12 cellular contexts compared by ENCODE assay signal in the genomic region with DNA sequence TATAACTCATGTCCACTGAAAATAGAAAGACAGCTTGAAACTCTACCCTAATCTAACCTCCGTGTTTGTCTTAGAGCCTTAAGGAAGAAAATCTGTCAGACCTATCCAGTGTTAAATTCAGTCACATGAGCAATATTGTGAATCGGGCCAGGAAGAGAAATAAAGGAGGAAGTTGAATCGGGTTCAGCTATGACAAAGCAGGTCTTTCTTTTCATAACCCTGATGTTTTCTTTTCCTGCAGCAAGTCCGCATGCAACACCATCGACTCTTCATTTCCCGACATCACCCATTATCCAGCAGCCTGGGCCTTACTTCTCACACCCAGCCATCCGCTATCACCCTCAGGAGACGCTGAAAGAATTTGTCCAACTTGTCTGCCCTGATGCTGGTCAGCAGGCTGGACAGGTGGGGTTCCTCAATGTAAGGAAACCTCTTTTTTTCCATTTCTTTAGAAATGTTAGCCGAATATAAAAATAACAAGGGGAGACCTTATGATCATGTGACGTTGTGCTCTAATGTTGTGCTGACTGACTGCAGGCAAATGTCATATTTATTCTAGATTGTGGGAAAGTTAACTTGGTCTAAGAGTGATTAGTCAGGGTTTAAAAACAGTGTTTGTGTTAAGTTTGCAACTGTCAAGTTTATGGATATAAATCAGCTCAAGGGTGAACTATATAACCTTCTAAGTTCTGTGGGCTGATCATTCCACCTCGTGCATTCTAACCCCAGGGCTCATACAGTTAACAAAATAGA.
DNase-seq lines count a peak whose midpoint lies in the region; ATAC-seq, FAIRE-seq and TF ChIP-seq lines count a peak whose summit lies in the region.
"Had no signal": no experiment of that assay in that cellular context is flagged by ENCODE, and none has a peak within 500 bp of the region (broad histone marks: within the 10 kb centered on the region; RNA-seq: fewer than 3 reads in every experiment).

No MANE protein-coding gene starts in this region.

- peaks cover 0 to 38% of the 10 kb centered on the region in 2 donors for H3K4me1 ChIP-seq in right atrium auricular region
- H3K4me1 ChIP-seq in esophagus muscularis mucosa, result peaks cover 13 to 52% (median 43%) of the 10 kb centered on the region in 4 donors
- H3K4me1 ChIP-seq: A549 had no signal

- ATAC-seq in Right ventricle myocardium superior (ENCODE audit: poor library complexity) (peak; percentile 43), GM18498 (IDR thresholded peaks at IDR 0.05; ENCODE audit: unreplicated experiment) (no peak)
- ATAC-seq: A549 had no signal

- DNase-seq in Right ventricle myocardium superior (no peak), right atrium auricular region (ENCODE audit: low spot score) (no peak), esophagus muscularis mucosa (ENCODE audit: extremely low spot score) (peak; percentile 39), mucosa of gallbladder (ENCODE audit: low spot score) (peak; percentile 31), H54 (ENCODE audit: insufficient read length, low spot score) (no peak), posterior cingulate gyrus (no peak)
- no peak for DNase-seq in activated CD4-positive, alpha-beta T cell treated with anti-CD3 and anti-CD28 coated beads for 1 hour
- DNase-seq: activated CD4-positive, alpha-beta T cell treated with anti-CD3 and anti-CD28 coated beads, Interleukin-2, amount 10 ng/mL, durations not matched to agents 7 days and 5 days; activated gamma-delta T cell had no signal

- intact Hi-C loops in Right ventricle myocardium superior (cut with DNase I) (no loop called here), esophagus muscularis mucosa (cut with DNase I) (no loop called here), posterior cingulate gyrus (cut with DNase I) (no loop called here)

- H3K36me3 ChIP-seq in right atrium auricular region, result peaks cover 24% of the 10 kb centered on the region
- H3K36me3 ChIP-seq in esophagus muscularis mucosa, result peaks cover 18 to 33% (median 31%) of the 10 kb centered on the region in 4 donors
- H3K36me3 ChIP-seq: neutrophil had no signal

- H3K4me3 ChIP-seq in right atrium auricular region, result no peak overlapping the region
- H3K4me3 ChIP-seq in esophagus muscularis mucosa, result no peak overlapping the region
- H3K4me3 ChIP-seq: A549 had no signal

- no peak for FAIRE-seq in H54 (lab: Jason Lieb, UNC)
- FAIRE-seq: A549 had no signal

- TF ChIP-seq EP300 in esophagus muscularis mucosa (IDR thresholded peaks at IDR 0.05), result no peak

- H3K27me3 ChIP-seq in right atrium auricular region, result no peaks in the 10 kb centered on the region
- H3K27me3 ChIP-seq in esophagus muscularis mucosa, result no peaks in the 10 kb centered on the region
- H3K27me3 ChIP-seq: neutrophil had no signal

- no peak for TF ChIP-seq POLR2A in esophagus muscularis mucosa (IDR thresholded peaks at IDR 0.05; ENCODE audit: low read depth)
- TF ChIP-seq POLR2A in H54 (IDR thresholded peaks at IDR 0.05; ENCODE audit: low read depth, low read length), result no peak

- H3K9me3 ChIP-seq in right atrium auricular region (no peaks in the 10 kb centered on the region), esophagus muscularis mucosa (no peaks in the 10 kb centered on the region)
- H3K9me3 ChIP-seq: A549, neutrophil had no signal

- WGBS in esophagus muscularis mucosa, result 25% methylated on average over 11 of the region's 11 CpGs

- peak overlapping the region in 1 of 2 donors; percentile 32 for H3K27ac ChIP-seq in right atrium auricular region
- peak overlapping the region; percentile 4 to 54 (median 38) for H3K27ac ChIP-seq in esophagus muscularis mucosa (replicated peaks in 1 of 4)
- H3K27ac ChIP-seq: A549, neutrophil had no signal

- TF ChIP-seq CTCF in right atrium auricular region (IDR thresholded peaks at IDR 0.05) (no peak), esophagus muscularis mucosa (IDR thresholded peaks at IDR 0.05) (no peak)

Comparison
In these comparisons a context has a peak if more than half of its experiments do, and no peak if none do; other contexts are left out.
1. DNase-seq: peak in esophagus muscularis mucosa (single experiment) and mucosa of gallbladder (single experiment); none in Right ventricle myocardium superior (single experiment), right atrium auricular region (single experiment), H54 (single experiment), posterior cingulate gyrus (0 of 10) and activated CD4-positive, alpha-beta T cell treated with anti-CD3 and anti-CD28 coated beads for 1 hour (single experiment).